In genomic region chr19:49866933-49867782, GRCh38 we compare ENCODE assay signal across 1 cellular context.
TF ChIP-seq lines count a peak whose summit lies in the region.

Gene PNKP (minus strand): TSS chr19:49867576. CDS start chr19:49867204, 372 bp downstream.

TF ChIP-seq in SK-N-SH, 30 proteins besides CTCF, POLR2A, EP300 and RAD21 (continued from another document):
- TF ChIP-seq RXRA (IDR thresholded peaks at IDR 0.05; ENCODE audit: borderline replicate concordance, low read depth) (no peak), POLR2AphosphoS5 (IDR thresholded peaks at IDR 0.05; ENCODE audit: low read depth, low read length) (peak; percentile 62), CHD2 (IDR thresholded peaks at IDR 0.05; ENCODE audit: low read length, partially characterized antibody) (peak; percentile 6), USF1 (IDR thresholded peaks at IDR 0.05; ENCODE audit: borderline replicate concordance, low read depth) (peak; percentile 40; the same call in 1 of the 2 replicates), MAX (IDR thresholded peaks at IDR 0.05; ENCODE audit: low read depth) (peak; percentile 75), TAF1 (IDR thresholded peaks at IDR 0.05; ENCODE audit: borderline replicate concordance, low read depth, low read length) (0 out of 2 replicates have a peak, but pooled peaks have one; percentile 22)
